Comparison of ENCODE assay signal across 17 cellular contexts in the genomic region with DNA sequence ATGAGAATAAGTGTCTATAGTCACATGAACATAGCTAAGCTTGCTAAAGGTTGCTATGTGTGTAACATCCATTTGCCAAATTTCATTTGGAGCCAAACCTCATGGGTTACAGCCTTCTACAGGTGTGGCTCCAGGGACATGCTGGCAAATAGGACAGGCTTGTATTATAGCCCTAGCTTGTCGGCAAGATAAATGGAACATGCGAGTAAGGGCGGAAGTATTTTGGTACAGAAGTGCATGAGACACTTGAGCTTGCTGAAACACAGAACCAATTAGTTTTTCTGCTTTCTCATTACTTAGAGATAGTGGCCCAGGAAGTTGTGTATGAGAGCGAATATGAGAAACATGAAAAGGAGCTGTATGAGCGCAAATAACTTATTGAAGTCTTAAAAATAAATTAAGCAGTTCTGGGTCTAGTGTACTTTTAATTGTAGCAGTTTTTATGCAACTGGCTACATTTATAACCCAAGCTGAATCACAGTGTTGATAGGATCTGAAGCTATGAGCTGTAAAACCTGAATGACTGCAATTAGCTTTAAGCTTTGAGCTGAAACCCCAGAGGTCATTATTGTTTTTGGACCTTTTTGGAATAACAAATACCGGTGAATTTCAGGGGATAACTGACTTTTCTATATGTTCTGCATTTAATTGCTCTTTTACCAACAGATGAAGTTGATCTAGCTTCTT.
"Had no signal": no experiment of that assay in that cellular context is flagged by ENCODE, and none has a peak within 500 bp of the region (broad histone marks: within the 10 kb centered on the region; RNA-seq: fewer than 3 reads in every experiment).

No MANE protein-coding gene starts in this region.

- H3K36me3 ChIP-seq: brain microvascular endothelial cell, esophagus squamous epithelium, heart right ventricle, neural progenitor cell, pancreas had no signal

- H3K4me1 Mint-ChIP-seq: activated B cell treated with CpG ODN at 0.5 μM for 24 hours; activated CD4-positive, alpha-beta T cell treated with anti-CD3 and anti-CD28 coated beads, Interleukin-2, amount 10 ng/mL, durations not matched to agents 24 days and 14 days; activated naive CD4-positive, alpha-beta T cell treated with anti-CD3 and anti-CD28 coated beads, Interleukin-2, amount 50 U/mL, for 24 hours; stimulated activated effector memory CD8-positive, alpha-beta T cell treated with anti-CD3 and anti-CD28 coated beads, Interleukin-12 subunit alpha, Interleukin-12 subunit beta, amount 100 ng/mL, for 72 hours had no signal

- DNase-seq: activated B cell treated with CpG ODN at 0.5 μM for 24 hours; activated CD4-positive, alpha-beta T cell treated with anti-CD3 and anti-CD28 coated beads, Interleukin-2, amount 10 ng/mL, durations not matched to agents 24 days and 14 days; brain microvascular endothelial cell; esophagus squamous epithelium; foreskin melanocyte; heart right ventricle; pancreas; SW 1271; T-helper 9 cell; tibial artery had no signal

- H3K9me3 ChIP-seq: esophagus squamous epithelium, pancreas, tibial artery had no signal

- H3K27me3 ChIP-seq: esophagus squamous epithelium, neural progenitor cell, tibial artery had no signal

- H3K4me3 Mint-ChIP-seq: activated B cell treated with CpG ODN at 0.5 μM for 24 hours; activated CD4-positive, alpha-beta T cell treated with anti-CD3 and anti-CD28 coated beads, Interleukin-2, amount 10 ng/mL, durations not matched to agents 24 days and 14 days; activated naive CD4-positive, alpha-beta T cell treated with anti-CD3 and anti-CD28 coated beads, Interleukin-2, amount 50 U/mL, for 24 hours; mesothelial cell of epicardium; neural progenitor cell; stimulated activated effector memory CD8-positive, alpha-beta T cell treated with anti-CD3 and anti-CD28 coated beads, Interleukin-12 subunit alpha, Interleukin-12 subunit beta, amount 100 ng/mL, for 72 hours had no signal

- H3K27ac ChIP-seq: brain microvascular endothelial cell, heart right ventricle, neural progenitor cell, pancreas, tibial artery had no signal

- H3K27ac Mint-ChIP-seq: activated B cell treated with CpG ODN at 0.5 μM for 24 hours; activated CD4-positive, alpha-beta T cell treated with anti-CD3 and anti-CD28 coated beads, Interleukin-2, amount 10 ng/mL, durations not matched to agents 24 days and 14 days; activated naive CD4-positive, alpha-beta T cell treated with anti-CD3 and anti-CD28 coated beads, Interleukin-2, amount 50 U/mL, for 24 hours; mesothelial cell of epicardium; neural progenitor cell; stimulated activated effector memory CD8-positive, alpha-beta T cell treated with anti-CD3 and anti-CD28 coated beads, Interleukin-12 subunit alpha, Interleukin-12 subunit beta, amount 100 ng/mL, for 72 hours had no signal

- H3K27me3 Mint-ChIP-seq: activated B cell treated with CpG ODN at 0.5 μM for 24 hours; activated CD4-positive, alpha-beta T cell treated with anti-CD3 and anti-CD28 coated beads, Interleukin-2, amount 10 ng/mL, durations not matched to agents 24 days and 14 days; activated naive CD4-positive, alpha-beta T cell treated with anti-CD3 and anti-CD28 coated beads, Interleukin-2, amount 50 U/mL, for 24 hours had no signal

- H3K4me3 ChIP-seq: esophagus squamous epithelium, heart right ventricle, neural progenitor cell, pancreas, skin epidermis, tibial artery had no signal

- H3K9me3 Mint-ChIP-seq: activated B cell treated with CpG ODN at 0.5 μM for 24 hours; activated CD4-positive, alpha-beta T cell treated with anti-CD3 and anti-CD28 coated beads, Interleukin-2, amount 10 ng/mL, durations not matched to agents 24 days and 14 days; activated naive CD4-positive, alpha-beta T cell treated with anti-CD3 and anti-CD28 coated beads, Interleukin-2, amount 50 U/mL, for 24 hours; stimulated activated effector memory CD8-positive, alpha-beta T cell treated with anti-CD3 and anti-CD28 coated beads, Interleukin-12 subunit alpha, Interleukin-12 subunit beta, amount 100 ng/mL, for 72 hours had no signal

- ATAC-seq: heart right ventricle; pancreas; stimulated activated effector memory CD8-positive, alpha-beta T cell treated with anti-CD3 and anti-CD28 coated beads, Interleukin-12 subunit alpha, Interleukin-12 subunit beta, amount 100 ng/mL, for 72 hours had no signal

- FAIRE-seq: endometrium, islet of Langerhans, pancreas had no signal

- H3K36me3 Mint-ChIP-seq: activated naive CD4-positive, alpha-beta T cell treated with anti-CD3 and anti-CD28 coated beads, Interleukin-2, amount 50 U/mL, for 24 hours; stimulated activated effector memory CD8-positive, alpha-beta T cell treated with anti-CD3 and anti-CD28 coated beads, Interleukin-12 subunit alpha, Interleukin-12 subunit beta, amount 100 ng/mL, for 72 hours had no signal

- H3K4me1 ChIP-seq: heart right ventricle, pancreas, tibial artery had no signal
